In the genomic region with DNA sequence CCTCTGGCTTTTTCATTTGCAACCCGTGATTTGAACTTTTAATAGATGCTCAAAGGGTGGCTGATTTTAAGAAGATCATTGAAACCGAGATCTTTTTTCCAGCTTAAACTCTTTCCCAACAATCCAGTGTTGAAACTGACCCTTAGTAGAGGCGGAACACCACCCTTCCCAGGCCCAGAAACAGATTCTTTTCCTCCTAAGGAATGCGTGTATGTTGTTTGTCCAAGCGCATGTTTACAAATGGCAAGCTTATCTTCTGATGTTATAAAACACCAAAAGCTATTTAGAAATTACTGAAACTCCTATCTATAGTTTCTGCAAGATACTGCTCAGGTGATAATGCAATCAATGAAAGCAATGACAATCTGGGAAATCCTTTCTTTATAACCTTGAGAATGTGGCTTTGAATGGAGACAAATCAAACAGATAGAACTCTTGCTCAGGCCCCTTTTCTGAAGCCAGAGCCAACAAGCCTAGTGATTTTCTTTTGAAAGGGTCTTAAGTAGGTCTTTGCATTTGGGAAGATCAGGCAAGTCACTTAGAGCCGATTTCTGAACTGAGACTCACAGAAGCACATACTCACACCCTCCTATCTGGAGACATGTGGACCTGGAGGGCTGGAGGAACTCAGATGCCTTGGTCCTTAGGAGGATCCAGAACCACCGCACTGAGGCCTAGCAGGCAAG, we compare ENCODE assay signal across 1 cellular context.
TF ChIP-seq lines count a peak whose summit lies in the region.

No MANE protein-coding gene starts in this region.

TF ChIP-seq in HepG2, 621 proteins besides CTCF, POLR2A, EP300 and RAD21 (continues in another document):
- no peak for TF ChIP-seq ATM (IDR thresholded peaks at IDR 0.05; ENCODE audit: borderline replicate concordance)
- no peak for TF ChIP-seq JUND (CRISPR knock-in tag; IDR thresholded peaks at IDR 0.05)
- TF ChIP-seq ZNF616 (CRISPR knock-in tag; IDR thresholded peaks at IDR 0.05; ENCODE audit: low read depth) = no peak
- TF ChIP-seq FOXA3 (CRISPR knock-in tag; IDR thresholded peaks at IDR 0.05) = peak; percentile 75
- TF ChIP-seq ZSCAN21 (CRISPR knock-in tag; IDR thresholded peaks at IDR 0.05; ENCODE audit: borderline replicate concordance) = no peak
- TF ChIP-seq FOXA1 (IDR thresholded peaks at IDR 0.05) = no peak
- TF ChIP-seq FOXA1 (CRISPR knock-in tag; IDR thresholded peaks at IDR 0.05) = peak; percentile 62; the same call in 1 of the 2 replicates
- no peak for TF ChIP-seq ZSCAN30 (CRISPR knock-in tag; IDR thresholded peaks at IDR 0.05)
- no peak for TF ChIP-seq PCBP2 (optimal IDR thresholded peaks at IDR 0.05; ENCODE audit: low read depth, low read length, poor library complexity, severe bottlenecking)
- no peak for TF ChIP-seq PCBP1 (IDR thresholded peaks at IDR 0.05; ENCODE audit: borderline replicate concordance, low read depth, low read length)
- no peak for TF ChIP-seq MTA1 (CRISPR knock-in tag; IDR thresholded peaks at IDR 0.05; ENCODE audit: borderline replicate concordance)
- TF ChIP-seq ZNF44 (CRISPR knock-in tag; IDR thresholded peaks at IDR 0.05) = no peak
- no peak for TF ChIP-seq NFYB (CRISPR knock-in tag; IDR thresholded peaks at IDR 0.05)
- no peak for TF ChIP-seq ZMYM3 (CRISPR knock-in tag; IDR thresholded peaks at IDR 0.05)
- TF ChIP-seq, protein P1, sequence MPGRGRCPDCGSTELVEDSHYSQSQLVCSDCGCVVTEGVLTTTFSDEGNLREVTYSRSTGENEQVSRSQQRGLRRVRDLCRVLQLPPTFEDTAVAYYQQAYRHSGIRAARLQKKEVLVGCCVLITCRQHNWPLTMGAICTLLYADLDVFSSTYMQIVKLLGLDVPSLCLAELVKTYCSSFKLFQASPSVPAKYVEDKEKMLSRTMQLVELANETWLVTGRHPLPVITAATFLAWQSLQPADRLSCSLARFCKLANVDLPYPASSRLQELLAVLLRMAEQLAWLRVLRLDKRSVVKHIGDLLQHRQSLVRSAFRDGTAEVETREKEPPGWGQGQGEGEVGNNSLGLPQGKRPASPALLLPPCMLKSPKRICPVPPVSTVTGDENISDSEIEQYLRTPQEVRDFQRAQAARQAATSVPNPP (CRISPR knock-in tag; IDR thresholded peaks at IDR 0.05) = no peak
- no peak for TF ChIP-seq ZFP62 (CRISPR knock-in tag; IDR thresholded peaks at IDR 0.05)
- no peak for TF ChIP-seq ZNF749 (CRISPR knock-in tag; IDR thresholded peaks at IDR 0.05; ENCODE audit: borderline replicate concordance)
- TF ChIP-seq CAMTA2 (CRISPR knock-in tag; IDR thresholded peaks at IDR 0.05; ENCODE audit: borderline replicate concordance) = no peak
- TF ChIP-seq, protein P2, sequence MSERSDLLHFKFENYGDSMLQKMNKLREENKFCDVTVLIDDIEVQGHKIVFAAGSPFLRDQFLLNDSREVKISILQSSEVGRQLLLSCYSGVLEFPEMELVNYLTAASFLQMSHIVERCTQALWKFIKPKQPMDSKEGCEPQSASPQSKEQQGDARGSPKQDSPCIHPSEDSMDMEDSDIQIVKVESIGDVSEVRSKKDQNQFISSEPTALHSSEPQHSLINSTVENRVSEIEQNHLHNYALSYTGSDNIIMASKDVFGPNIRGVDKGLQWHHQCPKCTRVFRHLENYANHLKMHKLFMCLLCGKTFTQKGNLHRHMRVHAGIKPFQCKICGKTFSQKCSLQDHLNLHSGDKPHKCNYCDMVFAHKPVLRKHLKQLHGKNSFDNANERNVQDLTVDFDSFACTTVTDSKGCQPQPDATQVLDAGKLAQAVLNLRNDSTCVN (CRISPR knock-in tag; IDR thresholded peaks at IDR 0.05; ENCODE audit: borderline replicate concordance) = no peak
- no peak for TF ChIP-seq ZFP41 (CRISPR knock-in tag; IDR thresholded peaks at IDR 0.05; ENCODE audit: borderline replicate concordance)
- 0 out of 2 replicates have a peak, but pooled peaks have one; percentile 21 for TF ChIP-seq ISL2 (CRISPR knock-in tag; IDR thresholded peaks at IDR 0.05)
- TF ChIP-seq ELF3 (CRISPR knock-in tag; IDR thresholded peaks at IDR 0.05) = no peak
- TF ChIP-seq, protein P3, sequence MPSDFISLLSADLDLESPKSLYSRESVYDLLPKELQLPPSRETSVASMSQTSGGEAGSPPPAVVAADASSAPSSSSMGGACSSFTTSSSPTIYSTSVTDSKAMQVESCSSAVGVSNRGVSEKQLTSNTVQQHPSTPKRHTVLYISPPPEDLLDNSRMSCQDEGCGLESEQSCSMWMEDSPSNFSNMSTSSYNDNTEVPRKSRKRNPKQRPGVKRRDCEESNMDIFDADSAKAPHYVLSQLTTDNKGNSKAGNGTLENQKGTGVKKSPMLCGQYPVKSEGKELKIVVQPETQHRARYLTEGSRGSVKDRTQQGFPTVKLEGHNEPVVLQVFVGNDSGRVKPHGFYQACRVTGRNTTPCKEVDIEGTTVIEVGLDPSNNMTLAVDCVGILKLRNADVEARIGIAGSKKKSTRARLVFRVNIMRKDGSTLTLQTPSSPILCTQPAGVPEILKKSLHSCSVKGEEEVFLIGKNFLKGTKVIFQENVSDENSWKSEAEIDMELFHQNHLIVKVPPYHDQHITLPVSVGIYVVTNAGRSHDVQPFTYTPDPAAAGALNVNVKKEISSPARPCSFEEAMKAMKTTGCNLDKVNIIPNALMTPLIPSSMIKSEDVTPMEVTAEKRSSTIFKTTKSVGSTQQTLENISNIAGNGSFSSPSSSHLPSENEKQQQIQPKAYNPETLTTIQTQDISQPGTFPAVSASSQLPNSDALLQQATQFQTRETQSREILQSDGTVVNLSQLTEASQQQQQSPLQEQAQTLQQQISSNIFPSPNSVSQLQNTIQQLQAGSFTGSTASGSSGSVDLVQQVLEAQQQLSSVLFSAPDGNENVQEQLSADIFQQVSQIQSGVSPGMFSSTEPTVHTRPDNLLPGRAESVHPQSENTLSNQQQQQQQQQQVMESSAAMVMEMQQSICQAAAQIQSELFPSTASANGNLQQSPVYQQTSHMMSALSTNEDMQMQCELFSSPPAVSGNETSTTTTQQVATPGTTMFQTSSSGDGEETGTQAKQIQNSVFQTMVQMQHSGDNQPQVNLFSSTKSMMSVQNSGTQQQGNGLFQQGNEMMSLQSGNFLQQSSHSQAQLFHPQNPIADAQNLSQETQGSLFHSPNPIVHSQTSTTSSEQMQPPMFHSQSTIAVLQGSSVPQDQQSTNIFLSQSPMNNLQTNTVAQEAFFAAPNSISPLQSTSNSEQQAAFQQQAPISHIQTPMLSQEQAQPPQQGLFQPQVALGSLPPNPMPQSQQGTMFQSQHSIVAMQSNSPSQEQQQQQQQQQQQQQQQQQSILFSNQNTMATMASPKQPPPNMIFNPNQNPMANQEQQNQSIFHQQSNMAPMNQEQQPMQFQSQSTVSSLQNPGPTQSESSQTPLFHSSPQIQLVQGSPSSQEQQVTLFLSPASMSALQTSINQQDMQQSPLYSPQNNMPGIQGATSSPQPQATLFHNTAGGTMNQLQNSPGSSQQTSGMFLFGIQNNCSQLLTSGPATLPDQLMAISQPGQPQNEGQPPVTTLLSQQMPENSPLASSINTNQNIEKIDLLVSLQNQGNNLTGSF (CRISPR knock-in tag; IDR thresholded peaks at IDR 0.05) = no peak
- TF ChIP-seq, protein P4, sequence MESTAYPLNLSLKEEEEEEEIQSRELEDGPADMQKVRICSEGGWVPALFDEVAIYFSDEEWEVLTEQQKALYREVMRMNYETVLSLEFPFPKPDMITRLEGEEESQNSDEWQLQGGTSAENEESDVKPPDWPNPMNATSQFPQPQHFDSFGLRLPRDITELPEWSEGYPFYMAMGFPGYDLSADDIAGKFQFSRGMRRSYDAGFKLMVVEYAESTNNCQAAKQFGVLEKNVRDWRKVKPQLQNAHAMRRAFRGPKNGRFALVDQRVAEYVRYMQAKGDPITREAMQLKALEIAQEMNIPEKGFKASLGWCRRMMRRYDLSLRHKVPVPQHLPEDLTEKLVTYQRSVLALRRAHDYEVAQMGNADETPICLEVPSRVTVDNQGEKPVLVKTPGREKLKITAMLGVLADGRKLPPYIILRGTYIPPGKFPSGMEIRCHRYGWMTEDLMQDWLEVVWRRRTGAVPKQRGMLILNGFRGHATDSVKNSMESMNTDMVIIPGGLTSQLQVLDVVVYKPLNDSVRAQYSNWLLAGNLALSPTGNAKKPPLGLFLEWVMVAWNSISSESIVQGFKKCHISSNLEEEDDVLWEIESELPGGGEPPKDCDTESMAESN (CRISPR knock-in tag; conservative IDR thresholded peaks at IDR 0.05) = 0 out of 2 replicates have a peak, but pooled peaks have one; percentile 49
- TF ChIP-seq TP53 (CRISPR knock-in tag; conservative IDR thresholded peaks at IDR 0.05) = no peak
- TF ChIP-seq, protein P5, sequence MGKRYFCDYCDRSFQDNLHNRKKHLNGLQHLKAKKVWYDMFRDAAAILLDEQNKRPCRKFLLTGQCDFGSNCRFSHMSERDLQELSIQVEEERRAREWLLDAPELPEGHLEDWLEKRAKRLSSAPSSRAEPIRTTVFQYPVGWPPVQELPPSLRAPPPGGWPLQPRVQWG (CRISPR knock-in tag; IDR thresholded peaks at IDR 0.05; ENCODE audit: borderline replicate concordance, low read depth) = no peak
- TF ChIP-seq LCORL (IDR thresholded peaks at IDR 0.05) = no peak
- TF ChIP-seq LCORL (CRISPR knock-in tag; IDR thresholded peaks at IDR 0.05) = 0 out of 2 replicates have a peak, but pooled peaks have one; percentile 17
- TF ChIP-seq, protein P6, sequence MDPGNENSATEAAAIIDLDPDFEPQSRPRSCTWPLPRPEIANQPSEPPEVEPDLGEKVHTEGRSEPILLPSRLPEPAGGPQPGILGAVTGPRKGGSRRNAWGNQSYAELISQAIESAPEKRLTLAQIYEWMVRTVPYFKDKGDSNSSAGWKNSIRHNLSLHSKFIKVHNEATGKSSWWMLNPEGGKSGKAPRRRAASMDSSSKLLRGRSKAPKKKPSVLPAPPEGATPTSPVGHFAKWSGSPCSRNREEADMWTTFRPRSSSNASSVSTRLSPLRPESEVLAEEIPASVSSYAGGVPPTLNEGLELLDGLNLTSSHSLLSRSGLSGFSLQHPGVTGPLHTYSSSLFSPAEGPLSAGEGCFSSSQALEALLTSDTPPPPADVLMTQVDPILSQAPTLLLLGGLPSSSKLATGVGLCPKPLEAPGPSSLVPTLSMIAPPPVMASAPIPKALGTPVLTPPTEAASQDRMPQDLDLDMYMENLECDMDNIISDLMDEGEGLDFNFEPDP (CRISPR knock-in tag; conservative IDR thresholded peaks at IDR 0.05) = no peak
- TF ChIP-seq ARNT2 (CRISPR knock-in tag; IDR thresholded peaks at IDR 0.05; ENCODE audit: low read depth) = 0 out of 2 replicates have a peak, but pooled peaks have one; percentile 26
- TF ChIP-seq SP4 (CRISPR knock-in tag; IDR thresholded peaks at IDR 0.05) = 0 out of 2 replicates have a peak, but pooled peaks have one; percentile 4
- TF ChIP-seq PTBP1 (IDR thresholded peaks at IDR 0.05; ENCODE audit: low read depth, low read length, poor library complexity, severe bottlenecking) = no peak
- TF ChIP-seq ZSCAN20 (CRISPR knock-in tag; IDR thresholded peaks at IDR 0.05; ENCODE audit: borderline replicate concordance) = no peak
- TF ChIP-seq U2AF1 (optimal IDR thresholded peaks at IDR 0.05; ENCODE audit: low read depth, low read length) = no peak
- TF ChIP-seq PLRG1 (conservative IDR thresholded peaks at IDR 0.05) = no peak
- TF ChIP-seq ZNF713 (CRISPR knock-in tag; IDR thresholded peaks at IDR 0.05) = no peak
- no peak for TF ChIP-seq ZNF776 (CRISPR knock-in tag; IDR thresholded peaks at IDR 0.05)
- no peak for TF ChIP-seq SETDB1 (CRISPR knock-in tag; IDR thresholded peaks at IDR 0.05; ENCODE audit: borderline replicate concordance)
- no peak for TF ChIP-seq SSRP1 (CRISPR knock-in tag; IDR thresholded peaks at IDR 0.05)
- TF ChIP-seq FOXP1 (IDR thresholded peaks at IDR 0.05) = no peak
- TF ChIP-seq FOXP1 (CRISPR knock-in tag; IDR thresholded peaks at IDR 0.05) = peak; percentile 37; the same call in 1 of the 2 replicates
- TF ChIP-seq, protein P7, sequence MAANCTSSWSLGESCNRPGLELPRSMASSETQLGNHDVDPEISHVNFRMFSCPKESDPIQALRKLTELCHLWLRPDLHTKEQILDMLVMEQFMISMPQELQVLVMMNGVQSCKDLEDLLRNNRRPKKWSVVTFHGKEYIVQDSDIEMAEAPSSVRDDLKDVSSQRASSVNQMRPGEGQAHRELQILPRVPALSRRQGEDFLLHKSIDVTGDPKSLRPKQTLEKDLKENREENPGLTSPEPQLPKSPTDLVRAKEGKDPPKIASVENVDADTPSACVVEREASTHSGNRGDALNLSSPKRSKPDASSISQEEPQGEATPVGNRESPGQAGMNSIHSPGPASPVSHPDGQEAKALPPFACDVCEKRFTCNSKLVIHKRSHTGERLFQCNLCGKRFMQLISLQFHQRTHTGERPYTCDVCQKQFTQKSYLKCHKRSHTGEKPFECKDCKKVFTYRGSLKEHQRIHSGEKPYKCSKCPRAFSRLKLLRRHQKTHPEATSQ (CRISPR knock-in tag; IDR thresholded peaks at IDR 0.05; ENCODE audit: borderline replicate concordance) = no peak
- TF ChIP-seq ARHGAP35 (CRISPR knock-in tag; IDR thresholded peaks at IDR 0.05; ENCODE audit: borderline replicate concordance) = no peak
- TF ChIP-seq, protein P8, sequence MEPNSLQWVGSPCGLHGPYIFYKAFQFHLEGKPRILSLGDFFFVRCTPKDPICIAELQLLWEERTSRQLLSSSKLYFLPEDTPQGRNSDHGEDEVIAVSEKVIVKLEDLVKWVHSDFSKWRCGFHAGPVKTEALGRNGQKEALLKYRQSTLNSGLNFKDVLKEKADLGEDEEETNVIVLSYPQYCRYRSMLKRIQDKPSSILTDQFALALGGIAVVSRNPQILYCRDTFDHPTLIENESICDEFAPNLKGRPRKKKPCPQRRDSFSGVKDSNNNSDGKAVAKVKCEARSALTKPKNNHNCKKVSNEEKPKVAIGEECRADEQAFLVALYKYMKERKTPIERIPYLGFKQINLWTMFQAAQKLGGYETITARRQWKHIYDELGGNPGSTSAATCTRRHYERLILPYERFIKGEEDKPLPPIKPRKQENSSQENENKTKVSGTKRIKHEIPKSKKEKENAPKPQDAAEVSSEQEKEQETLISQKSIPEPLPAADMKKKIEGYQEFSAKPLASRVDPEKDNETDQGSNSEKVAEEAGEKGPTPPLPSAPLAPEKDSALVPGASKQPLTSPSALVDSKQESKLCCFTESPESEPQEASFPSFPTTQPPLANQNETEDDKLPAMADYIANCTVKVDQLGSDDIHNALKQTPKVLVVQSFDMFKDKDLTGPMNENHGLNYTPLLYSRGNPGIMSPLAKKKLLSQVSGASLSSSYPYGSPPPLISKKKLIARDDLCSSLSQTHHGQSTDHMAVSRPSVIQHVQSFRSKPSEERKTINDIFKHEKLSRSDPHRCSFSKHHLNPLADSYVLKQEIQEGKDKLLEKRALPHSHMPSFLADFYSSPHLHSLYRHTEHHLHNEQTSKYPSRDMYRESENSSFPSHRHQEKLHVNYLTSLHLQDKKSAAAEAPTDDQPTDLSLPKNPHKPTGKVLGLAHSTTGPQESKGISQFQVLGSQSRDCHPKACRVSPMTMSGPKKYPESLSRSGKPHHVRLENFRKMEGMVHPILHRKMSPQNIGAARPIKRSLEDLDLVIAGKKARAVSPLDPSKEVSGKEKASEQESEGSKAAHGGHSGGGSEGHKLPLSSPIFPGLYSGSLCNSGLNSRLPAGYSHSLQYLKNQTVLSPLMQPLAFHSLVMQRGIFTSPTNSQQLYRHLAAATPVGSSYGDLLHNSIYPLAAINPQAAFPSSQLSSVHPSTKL (CRISPR knock-in tag; IDR thresholded peaks at IDR 0.05) = no peak
- 0 out of 2 replicates have a peak, but pooled peaks have one; percentile 52 for TF ChIP-seq SMAD3 (CRISPR knock-in tag; IDR thresholded peaks at IDR 0.05)
- no peak for TF ChIP-seq TMF1 (CRISPR knock-in tag; IDR thresholded peaks at IDR 0.05; ENCODE audit: low read depth)
- TF ChIP-seq ZNF746 (CRISPR knock-in tag; IDR thresholded peaks at IDR 0.05) = no peak
